ENCODE assay signal across 22 cellular contexts in genomic region chr17:76025294-76025693, GRCh38. TPM values are rescaled to one million over a fixed set of nuclear protein-coding genes. Genes with fewer than 3 reads are reported as not detected.
DNase-seq lines count a peak whose midpoint lies in the region; ATAC-seq, FAIRE-seq and TF ChIP-seq lines count a peak whose summit lies in the region.
"Had no signal": no experiment of that assay in that cellular context is flagged by ENCODE, and none has a peak within 500 bp of the region (broad histone marks: within the 10 kb centered on the region; RNA-seq: fewer than 3 reads in every experiment).

No MANE protein-coding gene starts in this region.

- no peak for ATAC-seq in HG03439 (IDR thresholded peaks at IDR 0.05; ENCODE audit: unreplicated experiment)
- ATAC-seq: K562, Panc1 had no signal

- H3K27ac ChIP-seq in RWPE1 (peak overlapping the region; percentile 85), esophagus squamous epithelium (peak overlapping the region; percentile 52 to 99 (median 97)), skin epidermis (peak overlapping the region in 11 of 21 experiments; percentile 1 to 93 (median 87))
- H3K27ac ChIP-seq: SK-N-MC had no signal

- peak; percentile 65 for FAIRE-seq in HTR-8/SVneo (lab: Jason Lieb, UNC)
- FAIRE-seq: H54 had no signal

- in situ Hi-C loops in ACHN (cut with HindIII; ENCODE audit: low pct_ligation_motif_present, low pct_unique_long_range_greater_than_20kb, low sequenced_read_pairs) = no loop called here

- TF ChIP-seq POLR2A in esophagus squamous epithelium (IDR thresholded peaks at IDR 0.05) = no peak

- POLR2A ChIA-PET in RWPE1 (lab: Yijun Ruan, JAX; ENCODE audit: low non-redundant PET) = no interaction called here

- DNase-seq in HTR-8/SVneo (ENCODE audit: insufficient read length, low spot score) = no peak
- no peak for DNase-seq in RWPE1 (ENCODE audit: low spot score)
- DNase-seq in esophagus squamous epithelium (lab: John Stamatoyannopoulos, UW) = no peak
- no peak for DNase-seq in ACHN
- no peak for DNase-seq in NCI-H128 (lab: John Stamatoyannopoulos, UW; ENCODE audit: unreplicated experiment)
- DNase-seq in A172 (ENCODE audit: low spot score) = no peak
- DNase-seq: BE2C, DMS153, MG63, NCI-H1417, NCI-H1694, NCI-H2029 treated with DMSO at 0.1 percent for 48 hours, NCI-H526 treated with DMSO at 0.1 percent for 48 hours, SIG-M5, SW 1271 had no signal

- no peak for TF ChIP-seq CTCF in RWPE1 (conservative IDR thresholded peaks at IDR 0.05; ENCODE audit: low read depth)
- TF ChIP-seq CTCF in esophagus squamous epithelium (IDR thresholded peaks at IDR 0.05) = no peak

- 26% methylated on average over 5 of the region's 12 CpGs; no CpG with 5 or more reads in 1 of the 2 donors for WGBS in esophagus squamous epithelium, 2 donors

- H3K36me3 ChIP-seq in esophagus squamous epithelium = peaks cover 0 to 40% (median 0%) of the 10 kb centered on the region in 3 donors
- H3K36me3 ChIP-seq: BE2C, MG63 had no signal

- H3K4me1 ChIP-seq in esophagus squamous epithelium = peaks cover 10 to 55% (median 10%) of the 10 kb centered on the region in 3 donors

- CTCF ChIA-PET in RWPE1 (lab: Yijun Ruan, JAX) = interaction anchor here (1.4 kb wide), 1 partner anchor 12 kb away, joined by 4 read pairs; no protein-coding TSS in a partner anchor

- no peaks in the 10 kb centered on the region for H3K9me3 ChIP-seq in esophagus squamous epithelium
- H3K9me3 ChIP-seq: BE2C, MG63 had no signal

- peaks cover 0 to 16% (median 0%) of the 10 kb centered on the region in 4 donors for H3K27me3 ChIP-seq in esophagus squamous epithelium
- H3K27me3 ChIP-seq: BE2C, MG63 had no signal

- H3K4me3 ChIP-seq in esophagus squamous epithelium (peak overlapping the region; percentile 61 to 77 (median 70)), skin epidermis (peak overlapping the region; percentile 27 to 51 (median 46))
- H3K4me3 ChIP-seq: K562, MG63, SK-N-MC had no signal

- intact Hi-C loops in esophagus squamous epithelium (cut with DNase I) = no loop called here

RNA-seq across cellular contexts. Expression of gene EVPL, which starts 1.8 kb away (rescaled TPM):
- 100 to 1,000 TPM; 132 to 604 (median 223) TPM for total RNA-seq in esophagus squamous epithelium
- not detected in 2 replicates for total RNA-seq in A172 (2014; rRNA removed; shearing (Covaris generic))
- total RNA-seq: HT1080 had no signal

RNA-seq across cellular contexts. Expression of gene CDK3, which starts 24.6 kb away (rescaled TPM):
- 1 to 10 TPM; 2.4 to 6.6 (median 3.6) TPM for total RNA-seq in esophagus squamous epithelium
- 5.7 and 7.6 TPM in 2 replicates for total RNA-seq in A172 (2014; rRNA removed; shearing (Covaris generic))

RNA-seq across cellular contexts. Expression of gene TEN1, which starts 46.3 kb away (rescaled TPM):
- 10 to 100 TPM; 24.6 to 40.6 (median 26.2) TPM for total RNA-seq in esophagus squamous epithelium
- 23.4 and 28.4 TPM in 2 replicates for total RNA-seq in A172 (2014; rRNA removed; shearing (Covaris generic))

RNA-seq across cellular contexts. Expression of gene ACOX1, which starts 46.3 kb away (rescaled TPM):
- total RNA-seq in esophagus squamous epithelium = 10 to 100 TPM; 46.9 to 73.3 (median 62.3) TPM
- 47.5 and 48.6 TPM in 2 replicates for total RNA-seq in A172 (2014; rRNA removed; shearing (Covaris generic))

RNA-seq across cellular contexts. Expression of gene SRP68, which starts 47.0 kb away (rescaled TPM):
- 10 to 100 TPM; 40.6 to 78.0 (median 52.7) TPM for total RNA-seq in esophagus squamous epithelium
- total RNA-seq in A172 (2014; rRNA removed; shearing (Covaris generic)) = 34.6 and 45.0 TPM in 2 replicates

Comparison
In these comparisons a context has a peak if more than half of its experiments do, and no peak if none do; other contexts are left out.
1. RNA of gene EVPL, which starts 1.8 kb away (total RNA-seq): 132 to 604 TPM in esophagus squamous epithelium; not detected in A172; every median in the first group is over 100 times any median in the second.
2. Peak in every context shown above with its lines, with median percentiles within 50 percentile points of each other: H3K27ac ChIP-seq.